Comparison of ENCODE assay signal across 8 cellular contexts in the genomic region with DNA sequence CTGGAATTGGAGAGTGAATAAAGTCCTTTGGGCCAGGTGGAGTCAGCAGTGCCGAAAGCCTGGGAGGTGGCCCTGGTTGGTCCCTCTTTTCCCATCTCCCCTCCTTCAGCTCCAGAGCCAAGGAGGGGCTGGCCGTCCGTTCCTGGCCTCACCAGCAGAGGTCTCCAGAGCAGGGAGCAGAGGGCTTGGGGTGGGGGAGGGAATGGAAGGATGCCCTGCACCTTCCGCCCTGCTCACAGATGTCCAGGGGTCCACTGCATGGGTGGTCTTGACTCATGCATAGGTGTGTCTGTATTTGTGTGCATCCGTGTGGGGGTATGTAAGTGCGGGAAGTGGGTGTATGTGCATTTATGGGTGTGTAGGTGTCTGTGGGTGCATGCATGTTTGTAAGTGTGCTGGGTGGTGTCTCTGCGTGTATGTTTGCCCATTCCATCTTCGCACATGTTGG.
DNase-seq lines count a peak whose midpoint lies in the region; ATAC-seq and TF ChIP-seq lines count a peak whose summit lies in the region.

No MANE protein-coding gene starts in this region.

- H3K27me3 ChIP-seq in foreskin keratinocyte (no peaks in the 10 kb centered on the region), osteoblast (ENCODE audit: insufficient read depth, low read length) (no peaks in the 10 kb centered on the region)

- H3K27ac ChIP-seq in foreskin keratinocyte (no peak overlapping the region), osteoblast (ENCODE audit: low read depth, low read length) (no peak overlapping the region)

- H3K27ac Mint-ChIP-seq in activated T-cell treated with anti-CD3 and anti-CD28 coated beads, Interleukin-2, amount 50 U/mL, for 72 hours: no peak overlapping the region

- no peak overlapping the region for H3K4me2 ChIP-seq in osteoblast (ENCODE audit: insufficient read depth, low read length)

- H3K4me3 ChIP-seq in osteoblast (ENCODE audit: insufficient read depth, low read length): no peak overlapping the region

- no peaks in the 10 kb centered on the region for H3K79me2 ChIP-seq in osteoblast (ENCODE audit: insufficient read depth, low read length)

- H3K4me1 Mint-ChIP-seq in activated T-cell treated with anti-CD3 and anti-CD28 coated beads, Interleukin-2, amount 50 U/mL, for 72 hours (ENCODE audit: low read depth): peaks cover 11% of the 10 kb centered on the region

- ATAC-seq in activated T-cell treated with anti-CD3 and anti-CD28 coated beads, Interleukin-2, amount 50 U/mL, for 72 hours (replicated peaks in 1 of 2): peak; percentile 58 to 64
- peak; percentile 35 for ATAC-seq in foreskin keratinocyte
- ATAC-seq in GM21381 (IDR thresholded peaks at IDR 0.05; ENCODE audit: unreplicated experiment): no peak
- no peak for ATAC-seq in GM21390 (IDR thresholded peaks at IDR 0.05; ENCODE audit: unreplicated experiment)

- H4K20me1 ChIP-seq in osteoblast (ENCODE audit: insufficient read depth, low read length): no peaks in the 10 kb centered on the region

- H3K9me3 Mint-ChIP-seq in activated T-cell treated with anti-CD3 and anti-CD28 coated beads, Interleukin-2, amount 50 U/mL, for 72 hours: peaks cover 9 to 11% of the 10 kb centered on the region in 2 donors

- peaks cover 7% of the 10 kb centered on the region for H3K9me3 ChIP-seq in osteoblast (ENCODE audit: low read depth, low read length)

- H2AFZ ChIP-seq in osteoblast (ENCODE audit: low read length): no peak overlapping the region

- TF ChIP-seq CTCF in foreskin keratinocyte (conservative IDR thresholded peaks at IDR 0.05) (peak; percentile 81), osteoblast (IDR thresholded peaks at IDR 0.05; ENCODE audit: extremely low read depth, low read depth, low read length) (peak; percentile 86)

- H3K4me1 ChIP-seq in foreskin keratinocyte (no peaks in the 10 kb centered on the region), osteoblast (ENCODE audit: insufficient read depth, low read length) (peaks cover 6% of the 10 kb centered on the region)

- no peaks in the 10 kb centered on the region for H3K27me3 Mint-ChIP-seq in activated T-cell treated with anti-CD3 and anti-CD28 coated beads, Interleukin-2, amount 50 U/mL, for 72 hours (ENCODE audit: low read depth)

- H3K36me3 ChIP-seq in osteoblast (ENCODE audit: insufficient read depth, low read length): no peaks in the 10 kb centered on the region

- H3K4me3 Mint-ChIP-seq in activated T-cell treated with anti-CD3 and anti-CD28 coated beads, Interleukin-2, amount 50 U/mL, for 72 hours: no peak overlapping the region

- H3K36me3 Mint-ChIP-seq in activated T-cell treated with anti-CD3 and anti-CD28 coated beads, Interleukin-2, amount 50 U/mL, for 72 hours (ENCODE audit: insufficient read depth in 2 of 2): peaks cover 8 to 11% of the 10 kb centered on the region in 2 donors

- DNase-seq in NCI-H345 (lab: John Stamatoyannopoulos, UW) (peak; percentile 30), NCI-H345 treated with DMSO at 0.1 percent for 48 hours (lab: John Stamatoyannopoulos, UW; ENCODE audit: unreplicated experiment) (no peak), NAMALWA (ENCODE audit: low spot score) (peak; percentile 56), foreskin keratinocyte (no peak), osteoblast (ENCODE audit: insufficient read length, low spot score, missing footprints) (peak; percentile 94)
- peak; percentile 40 to 48 for DNase-seq in activated T-cell treated with anti-CD3 and anti-CD28 coated beads, Interleukin-2, amount 50 U/mL, for 72 hours

Comparison
In these comparisons a context has a peak if more than half of its experiments do, and no peak if none do; other contexts are left out.
1. DNase-seq: peak in NCI-H345 (single experiment), NAMALWA (single experiment), activated T-cell treated with anti-CD3 and anti-CD28 coated beads, Interleukin-2, amount 50 U/mL, for 72 hours (2 of 2) and osteoblast (single experiment); none in NCI-H345 treated with DMSO at 0.1 percent for 48 hours (single experiment) and foreskin keratinocyte (0 of 2).
2. ATAC-seq: peak in activated T-cell treated with anti-CD3 and anti-CD28 coated beads, Interleukin-2, amount 50 U/mL, for 72 hours (2 of 2) and foreskin keratinocyte (single experiment); none in GM21381 (single experiment) and GM21390 (single experiment).